ENCODE assay signal across 1 cellular context in genomic region chr19:8239528-8240273, GRCh38.
TF ChIP-seq lines count a peak whose summit lies in the region.

No MANE protein-coding gene starts in this region.

TF ChIP-seq in GM23338, 12 proteins besides CTCF, POLR2A, EP300 and RAD21:
- no peak for TF ChIP-seq ZNF462 (CRISPR knock-in tag; IDR thresholded peaks at IDR 0.05)
- TF ChIP-seq EZH2phosphoT487 (IDR thresholded peaks at IDR 0.05; ENCODE audit: unreplicated experiment), result no peak
- TF ChIP-seq ZNF331 (CRISPR knock-in tag; IDR thresholded peaks at IDR 0.05; ENCODE audit: low read depth), result no peak
- no peak for TF ChIP-seq ETS1 (IDR thresholded peaks at IDR 0.05)
- no peak for TF ChIP-seq EZH2 (IDR thresholded peaks at IDR 0.05; ENCODE audit: low read depth, unreplicated experiment)
- no peak for TF ChIP-seq CREB1 (CRISPR knock-in tag; IDR thresholded peaks at IDR 0.05; ENCODE audit: low read depth)
- TF ChIP-seq POLR2AphosphoS5 (IDR thresholded peaks at IDR 0.05; ENCODE audit: low read depth), result no peak
- TF ChIP-seq NANOG (IDR thresholded peaks at IDR 0.05; ENCODE audit: borderline replicate concordance), result no peak
